In genomic region chr3:73100734-73101550, GRCh38 we compare ENCODE assay signal across 1 cellular context.
TF ChIP-seq lines count a peak whose summit lies in the region.

No MANE protein-coding gene starts in this region.

TF ChIP-seq in K562, 482 proteins besides CTCF, POLR2A, EP300 and RAD21 (continued from another document):
- TF ChIP-seq MGA (IDR thresholded peaks at IDR 0.05) (no peak), KLF10 (CRISPR knock-in tag; IDR thresholded peaks at IDR 0.05) (no peak), ATF4 (CRISPR knock-in tag; IDR thresholded peaks at IDR 0.05) (no peak), TGIF2 (CRISPR knock-in tag; IDR thresholded peaks at IDR 0.05) (no peak), DEAF1 (CRISPR knock-in tag; IDR thresholded peaks at IDR 0.05) (peak; percentile 66), ZNF764 (CRISPR knock-in tag; IDR thresholded peaks at IDR 0.05; ENCODE audit: low read depth) (no peak), MLX (CRISPR knock-in tag; conservative IDR thresholded peaks at IDR 0.05) (no peak), HNRNPK (IDR thresholded peaks at IDR 0.05; ENCODE audit: low read depth, low read length, poor library complexity, severe bottlenecking) (no peak), ARID2 (IDR thresholded peaks at IDR 0.05) (0 out of 2 replicates have a peak, but pooled peaks have one; percentile 25), SMC3 (conservative IDR thresholded peaks at IDR 0.05; ENCODE audit: insufficient read depth, low read depth, low read length) (peak; percentile 84), REST (CRISPR knock-in tag; IDR thresholded peaks at IDR 0.05; ENCODE audit: low read depth) (no peak), TSHZ1 (CRISPR knock-in tag; IDR thresholded peaks at IDR 0.05) (no peak), NR3C1 (CRISPR knock-in tag; IDR thresholded peaks at IDR 0.05) (no peak), NR2F6 (CRISPR knock-in tag; IDR thresholded peaks at IDR 0.05) (no peak), ZNF444 (CRISPR knock-in tag; IDR thresholded peaks at IDR 0.05) (no peak), CREB3 (tag; conservative IDR thresholded peaks at IDR 0.05; ENCODE audit: low read depth) (no peak), FIP1L1 (IDR thresholded peaks at IDR 0.05; ENCODE audit: low read depth, low read length, poor library complexity, severe bottlenecking) (no peak), STAG1 (CRISPR knock-in tag; IDR thresholded peaks at IDR 0.05; ENCODE audit: borderline replicate concordance) (peak; percentile 50; the same call in 1 of the 2 replicates), MXI1 (IDR thresholded peaks at IDR 0.05; ENCODE audit: low read depth, low read length) (no peak)
